ENCODE assay signal across 1 cellular context in the genomic region with DNA sequence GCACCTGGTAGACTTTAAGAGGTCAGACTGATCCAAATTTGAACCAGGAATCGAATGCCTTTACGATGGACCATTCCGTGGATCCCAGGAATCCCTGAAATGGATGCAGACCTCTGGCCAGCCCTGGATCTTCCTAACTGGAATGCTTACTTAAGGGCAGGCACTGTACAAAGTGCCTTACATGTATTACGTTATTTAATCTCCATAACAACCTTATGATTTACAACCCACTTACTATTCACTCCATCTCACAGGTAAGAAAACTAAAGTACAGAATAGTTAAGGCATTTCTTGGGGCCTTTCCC.
TF ChIP-seq lines count a peak whose summit lies in the region.

No MANE protein-coding gene starts in this region.

TF ChIP-seq in A549, 52 proteins besides CTCF, POLR2A, EP300 and RAD21 (continued from another document):
- no peak for TF ChIP-seq MYC (IDR thresholded peaks at IDR 0.05; ENCODE audit: borderline replicate concordance, low read length)
- TF ChIP-seq EHMT2 (IDR thresholded peaks at IDR 0.05; ENCODE audit: low read depth) = no peak
- TF ChIP-seq, protein P1, sequence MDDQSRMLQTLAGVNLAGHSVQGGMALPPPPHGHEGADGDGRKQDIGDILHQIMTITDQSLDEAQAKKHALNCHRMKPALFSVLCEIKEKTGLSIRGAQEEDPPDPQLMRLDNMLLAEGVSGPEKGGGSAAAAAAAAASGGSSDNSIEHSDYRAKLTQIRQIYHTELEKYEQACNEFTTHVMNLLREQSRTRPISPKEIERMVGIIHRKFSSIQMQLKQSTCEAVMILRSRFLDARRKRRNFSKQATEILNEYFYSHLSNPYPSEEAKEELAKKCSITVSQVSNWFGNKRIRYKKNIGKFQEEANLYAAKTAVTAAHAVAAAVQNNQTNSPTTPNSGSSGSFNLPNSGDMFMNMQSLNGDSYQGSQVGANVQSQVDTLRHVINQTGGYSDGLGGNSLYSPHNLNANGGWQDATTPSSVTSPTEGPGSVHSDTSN (IDR thresholded peaks at IDR 0.05) = no peak
- TF ChIP-seq HEYL (CRISPR knock-in tag; IDR thresholded peaks at IDR 0.05) = no peak
- TF ChIP-seq KDM5A (IDR thresholded peaks at IDR 0.05) = no peak
- TF ChIP-seq ESRRA (IDR thresholded peaks at IDR 0.05; ENCODE audit: borderline replicate concordance, low read length) = no peak
TF ChIP-seq in A549: peak in this region for 0.
